24 cellular contexts compared by ENCODE assay signal in genomic region chr6:155252581-155252980, GRCh38. TPM values are rescaled to one million over a fixed set of nuclear protein-coding genes. Genes with fewer than 3 reads are reported as not detected.
DNase-seq lines count a peak whose midpoint lies in the region; TF ChIP-seq lines count a peak whose summit lies in the region.
"Had no signal": no experiment of that assay in that cellular context is flagged by ENCODE, and none has a peak within 500 bp of the region (broad histone marks: within the 10 kb centered on the region; RNA-seq: fewer than 3 reads in every experiment).

No MANE protein-coding gene starts in this region.

- peaks cover 36 to 56% of the 10 kb centered on the region in 2 donors for H3K36me3 Mint-ChIP-seq in CD4-positive, alpha-beta memory T cell
- peaks cover 64% of the 10 kb centered on the region for H3K36me3 Mint-ChIP-seq in endodermal cell (ENCODE audit: low read depth)
- H3K36me3 Mint-ChIP-seq in osteocyte (ENCODE audit: unreplicated experiment) = peaks cover 27% of the 10 kb centered on the region
- H3K36me3 Mint-ChIP-seq in CD14-positive monocyte = peaks cover 49 to 51% of the 10 kb centered on the region in 2 donors

- intact Hi-C loops in CD4-positive, alpha-beta memory T cell (cut with micrococcal nuclease) = no loop called here
- intact Hi-C loops in CD14-positive monocyte (cut with micrococcal nuclease) = no loop called here

- no peak overlapping the region for H3K27ac ChIP-seq in CD4-positive, alpha-beta memory T cell (ENCODE audit: low read depth, low read length)
- H3K27ac ChIP-seq in HUES48 (ENCODE audit: low read depth, low read length) (peak overlapping the region; percentile 94), endodermal cell (ENCODE audit: low read depth, low read length) (no peak overlapping the region)
- H3K27ac ChIP-seq: HL-60 had no signal

- H3K9me3 Mint-ChIP-seq in CD4-positive, alpha-beta memory T cell = no peaks in the 10 kb centered on the region
- H3K9me3 Mint-ChIP-seq in endodermal cell (no peaks in the 10 kb centered on the region), osteocyte (ENCODE audit: unreplicated experiment) (no peaks in the 10 kb centered on the region), CD14-positive monocyte (no peaks in the 10 kb centered on the region)

- peaks cover 7% of the 10 kb centered on the region for H3K36me3 ChIP-seq in CD4-positive, alpha-beta memory T cell (ENCODE audit: insufficient read depth, low read length)
- H3K36me3 ChIP-seq in HUES48 (ENCODE audit: control insufficient read depth, insufficient read depth, low read length) = peaks cover 82% of the 10 kb centered on the region
- peaks cover 85% of the 10 kb centered on the region for H3K36me3 ChIP-seq in endodermal cell (ENCODE audit: control insufficient read depth, insufficient read depth, low read length)

- WGBS in endodermal cell (ENCODE audit: insufficient coverage in 1 of 2, insufficient read length in 1 of 2), 2 experiments = 95 to 100% methylated on average over 5 to 8 of the region's 8 CpGs

- CTCF ChIA-PET in CD4-positive, alpha-beta memory T cell (lab: Charles Lee; ENCODE audit: partially characterized antibody) = interaction anchor here (1.1 kb wide), 1 partner anchor 75 kb away, joined by 4 read pairs; no protein-coding TSS in a partner anchor

- H3K4me3 ChIP-seq in CD4-positive, alpha-beta memory T cell (ENCODE audit: low read length in 2 of 2) = no peak overlapping the region
- no peak overlapping the region for H3K4me3 ChIP-seq in HUES48 (ENCODE audit: low read depth, low read length)
- no peak overlapping the region for H3K4me3 ChIP-seq in endodermal cell (ENCODE audit: low read length)
- H3K4me3 ChIP-seq: HAP-1 had no signal

- H3K4me3 Mint-ChIP-seq in CD4-positive, alpha-beta memory T cell = no peak overlapping the region
- H3K4me3 Mint-ChIP-seq in endodermal cell (no peak overlapping the region), osteocyte (ENCODE audit: unreplicated experiment) (no peak overlapping the region), CD14-positive monocyte (no peak overlapping the region)

- TF ChIP-seq CTCF in endodermal cell (conservative IDR thresholded peaks at IDR 0.05) (no peak), osteocyte (IDR thresholded peaks at IDR 0.05) (no peak), CD14-positive monocyte (IDR thresholded peaks at IDR 0.05) (no peak)

- no peaks in the 10 kb centered on the region for H3K4me1 ChIP-seq in CD4-positive, alpha-beta memory T cell (ENCODE audit: insufficient read depth, low read length)
- H3K4me1 ChIP-seq in HUES48 (ENCODE audit: control insufficient read depth, insufficient read depth, low read length) (peaks cover 26% of the 10 kb centered on the region), endodermal cell (ENCODE audit: control insufficient read depth, insufficient read depth, low read length) (no peaks in the 10 kb centered on the region)
- H3K4me1 ChIP-seq: HAP-1 had no signal

- no peak for DNase-seq in CD4-positive, alpha-beta memory T cell
- peak; percentile 45 for DNase-seq in endodermal cell
- DNase-seq in osteocyte (ENCODE audit: extremely low spot score, unreplicated experiment) = no peak
- DNase-seq in CD14-positive monocyte (ENCODE audit: low spot score) = no peak
- no peak for DNase-seq in ecto neural progenitor cell (ENCODE audit: low spot score)
- no peak for DNase-seq in germinal center (ENCODE audit: low spot score)
- DNase-seq in activated naive CD4-positive, alpha-beta T cell (lab: John Stamatoyannopoulos, UW) = no peak
- DNase-seq: C1 segment of cervical spinal cord; COR-L47; DMS153; EL; KBM-7; NCI-H1436 treated with DMSO at 0.1 percent for 48 hours; NCI-H2029 treated with DMSO at 0.1 percent for 48 hours; NCI-H2171 treated with DMSO at 0.1 percent for 48 hours; NCI-H446 treated with DMSO at 0.1 percent for 48 hours; NK-92 treated with Interleukin-12 subunit alpha and Interleukin-12 subunit beta, amount 100 ng/mL, for 24 hours; RPMI8226; SIG-M5 had no signal

- H3K9me3 ChIP-seq in CD4-positive, alpha-beta memory T cell (ENCODE audit: control insufficient read depth in 1 of 2, low read length in 2 of 2) = no peaks in the 10 kb centered on the region
- no peaks in the 10 kb centered on the region for H3K9me3 ChIP-seq in HUES48 (ENCODE audit: control insufficient read depth, insufficient read depth, low read length)
- no peaks in the 10 kb centered on the region for H3K9me3 ChIP-seq in endodermal cell (ENCODE audit: control insufficient read depth, low read length)
- H3K9me3 ChIP-seq: HAP-1 had no signal

- POLR2A ChIA-PET in CD4-positive, alpha-beta memory T cell (lab: Charles Lee; ENCODE audit: partially characterized antibody) = no interaction called here

- no peaks in the 10 kb centered on the region for H3K27me3 Mint-ChIP-seq in CD4-positive, alpha-beta memory T cell
- H3K27me3 Mint-ChIP-seq in endodermal cell (ENCODE audit: insufficient read depth) = no peaks in the 10 kb centered on the region
- no peaks in the 10 kb centered on the region for H3K27me3 Mint-ChIP-seq in osteocyte (ENCODE audit: unreplicated experiment)
- no peaks in the 10 kb centered on the region for H3K27me3 Mint-ChIP-seq in CD14-positive monocyte (ENCODE audit: low read depth in 3 of 3)

- H3K9ac ChIP-seq in HUES48 (ENCODE audit: low read depth, low read length) (no peak overlapping the region), endodermal cell (ENCODE audit: extremely low read depth, low read length, poor library complexity, severe bottlenecking) (no peak overlapping the region)

- H3K4me1 Mint-ChIP-seq in CD4-positive, alpha-beta memory T cell = peaks cover 0 to 3% (median 0%) of the 10 kb centered on the region in 4 donors
- H3K4me1 Mint-ChIP-seq in endodermal cell (peaks cover 7% of the 10 kb centered on the region), osteocyte (ENCODE audit: unreplicated experiment) (peaks cover 43% of the 10 kb centered on the region), CD14-positive monocyte (no peaks in the 10 kb centered on the region)

- peak overlapping the region in 5 of 7 donors; percentile 3 to 57 (median 10) for H3K27ac Mint-ChIP-seq in CD4-positive, alpha-beta memory T cell
- H3K27ac Mint-ChIP-seq in endodermal cell (peak overlapping the region; percentile 87), osteocyte (ENCODE audit: unreplicated experiment) (peak overlapping the region; percentile 64), CD14-positive monocyte (peak overlapping the region in 1 of 7 donors; percentile 32)

- H3K27me3 ChIP-seq in CD4-positive, alpha-beta memory T cell (ENCODE audit: insufficient read depth, low read length) = no peaks in the 10 kb centered on the region
- H3K27me3 ChIP-seq in HUES48 (ENCODE audit: control insufficient read depth, insufficient read depth, low read length) = no peaks in the 10 kb centered on the region
- no peaks in the 10 kb centered on the region for H3K27me3 ChIP-seq in endodermal cell (ENCODE audit: control insufficient read depth, insufficient read depth, low read length, poor library complexity, severe bottlenecking)

RNA-seq across cellular contexts. Expression of gene CLDN20, which starts 11.2 kb away (rescaled TPM):
- total RNA-seq in CD4-positive, alpha-beta memory T cell = not detected
- polyA plus RNA-seq in CD4-positive, alpha-beta memory T cell = not detected
- not detected for total RNA-seq in endodermal cell
- not detected for polyA plus RNA-seq in endodermal cell (2013, experiment 1 of 2)
- polyA plus RNA-seq in endodermal cell (2013, experiment 2 of 2) = not detected
- not detected in 2 replicates for total RNA-seq in osteocyte
- not detected for polyA plus RNA-seq in CD14-positive monocyte
- total RNA-seq: A673, OCI-LY7 had no signal
